In the genomic region with DNA sequence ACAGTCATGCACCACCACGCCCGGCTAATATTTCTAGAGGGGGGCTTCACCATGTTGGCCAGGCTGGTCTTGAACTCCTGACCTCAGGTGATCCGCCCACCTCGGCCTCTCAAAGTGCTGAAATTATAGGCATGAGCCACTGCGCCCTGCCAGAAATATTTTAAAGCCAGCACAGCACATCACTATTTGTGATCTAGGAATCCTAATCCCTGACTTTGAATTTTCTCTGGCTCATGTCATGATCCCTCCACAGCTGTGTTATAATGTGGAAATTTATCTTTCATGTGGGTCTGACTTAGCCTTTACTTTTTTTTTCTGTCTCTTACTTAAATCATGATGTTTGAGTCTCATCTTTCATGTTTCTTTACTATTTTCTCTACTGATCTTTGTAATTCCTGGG, we compare ENCODE assay signal across 18 cellular contexts. TPM values are rescaled to one million over a fixed set of nuclear protein-coding genes. Genes with fewer than 3 reads are reported as not detected.
DNase-seq lines count a peak whose midpoint lies in the region; TF ChIP-seq lines count a peak whose summit lies in the region.
"Had no signal": no experiment of that assay in that cellular context is flagged by ENCODE, and none has a peak within 500 bp of the region (broad histone marks: within the 10 kb centered on the region; RNA-seq: fewer than 3 reads in every experiment).

No MANE protein-coding gene starts in this region.

- peaks cover 31% of the 10 kb centered on the region for H3K4me1 Mint-ChIP-seq in HFFc6 (ENCODE audit: low read depth)

- H3K27ac Mint-ChIP-seq in HFFc6: no peak overlapping the region; the same call in 1 of the 2 replicates
- H3K27ac Mint-ChIP-seq: CD4-positive, CD25-positive, alpha-beta regulatory T cell; GM23338 had no signal

- DNase-seq in EH (ENCODE audit: low read depth) (peak; percentile 27), HFFc6 (peak; percentile 50), amniotic epithelial cell (ENCODE audit: low read depth) (peak; percentile 81), iris pigment epithelial cell (ENCODE audit: low read depth) (peak; percentile 50), iPS-NIHi11 (ENCODE audit: low spot score) (no peak), epidermal melanocyte (ENCODE audit: insufficient read length, low spot score) (no peak), NCI-H187 (lab: John Stamatoyannopoulos, UW) (no peak), H4 (ENCODE audit: low spot score) (no peak)
- DNase-seq: ACHN; BE2C; C1 segment of cervical spinal cord; CD4-positive, CD25-positive, alpha-beta regulatory T cell; CD8-positive, alpha-beta memory T cell; COR-L47; DMS 273 treated with DMSO at 0.1 percent for 48 hours; DND-41; H7 had no signal

- peaks cover 1% of the 10 kb centered on the region; the same call in 1 of the 2 replicates for H3K27me3 Mint-ChIP-seq in HFFc6 (ENCODE audit: insufficient read depth)
- H3K27me3 Mint-ChIP-seq: CD8-positive, alpha-beta memory T cell had no signal

- no peak for TF ChIP-seq CTCF in HFFc6 (IDR thresholded peaks at IDR 0.05)

- no peaks in the 10 kb centered on the region for H3K9me3 Mint-ChIP-seq in HFFc6
- H3K9me3 Mint-ChIP-seq: CD4-positive, CD25-positive, alpha-beta regulatory T cell; GM23338 had no signal

- no peak overlapping the region for H3K4me3 Mint-ChIP-seq in HFFc6
- H3K4me3 Mint-ChIP-seq: CD4-positive, CD25-positive, alpha-beta regulatory T cell; CD8-positive, alpha-beta memory T cell; GM23338 had no signal

- H3K36me3 Mint-ChIP-seq in HFFc6 (ENCODE audit: low read depth): no peaks in the 10 kb centered on the region
- H3K36me3 Mint-ChIP-seq: CD4-positive, CD25-positive, alpha-beta regulatory T cell had no signal

RNA-seq across cellular contexts. Expression of a gene that starts 18.7 kb away (rescaled TPM):
- total RNA-seq in HFFc6 (2021; fragmentation: NEBNext Ultra II Directional; extraction: Animal tissue kit (Norgen Biotek cat#: 25700)): 100 to 1,000 TPM in 1 of 6 experiments, 10 to 100 TPM in 5; 46.9 to 101 (median 83.9) TPM
- 16.0 and 23.8 TPM in 2 replicates for total RNA-seq in H4 (2014; rRNA removed; shearing (Covaris generic))

RNA-seq across cellular contexts. Expression of a gene that starts 18.7 kb away (rescaled TPM):
- 10 to 100 TPM; 52.6 to 77.2 (median 72.8) TPM for total RNA-seq in HFFc6 (2021; fragmentation: NEBNext Ultra II Directional; extraction: Animal tissue kit (Norgen Biotek cat#: 25700))
- total RNA-seq in H4 (2014; rRNA removed; shearing (Covaris generic)): 24.4 and 25.7 TPM in 2 replicates

Comparison
In these comparisons a context has a peak if more than half of its experiments do, and no peak if none do; other contexts are left out.
1. DNase-seq: peak in EH (single experiment), HFFc6 (single experiment), amniotic epithelial cell (single experiment) and iris pigment epithelial cell (single experiment); none in iPS-NIHi11 (single experiment), epidermal melanocyte (single experiment), NCI-H187 (0 of 2) and H4 (single experiment).